ENCODE assay signal across 34 cellular contexts in the genomic region with DNA sequence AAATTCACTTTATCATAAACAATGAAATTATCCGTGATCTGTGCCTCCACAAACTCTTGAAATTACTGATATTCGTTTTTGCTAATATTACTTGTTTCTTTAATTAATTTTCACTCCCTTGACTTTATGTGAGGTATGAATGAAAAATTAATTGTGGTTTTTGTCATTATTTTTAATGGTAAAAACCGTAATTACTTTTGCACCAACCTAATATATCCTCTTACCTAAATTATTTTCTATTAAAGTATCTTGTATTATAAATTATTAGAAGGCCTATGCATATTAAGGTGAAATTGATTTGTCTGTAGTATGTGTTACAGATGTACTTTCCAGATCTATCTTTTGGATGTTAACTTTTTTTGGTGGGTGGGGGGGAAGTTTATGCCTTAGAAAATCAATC.
"Had no signal": no experiment of that assay in that cellular context is flagged by ENCODE, and none has a peak within 500 bp of the region (broad histone marks: within the 10 kb centered on the region; RNA-seq: fewer than 3 reads in every experiment).

No MANE protein-coding gene starts in this region.

- H3K27me3 ChIP-seq: MG63 had no signal

- H3K9me3 ChIP-seq: MG63 had no signal

- H3K4me3 ChIP-seq: MG63 had no signal

- DNase-seq: Karpas-422, Kasumi-1, MG63, MM.1S, MV-4-11, NCI-H1048, NCI-H1092, NCI-H1092 treated with DMSO at 0.1 percent for 48 hours, NCI-H1105, NCI-H1105 treated with DMSO at 0.1 percent for 48 hours, NCI-H1417, NCI-H1417 treated with DMSO at 0.1 percent for 48 hours, NCI-H1436, NCI-H1436 treated with DMSO at 0.1 percent for 48 hours, NCI-H146, NCI-H1694, NCI-H1694 treated with DMSO at 0.1 percent for 48 hours, NCI-H187, NCI-H187 treated with DMSO at 0.1 percent for 48 hours, NCI-H1930, NCI-H2029, NCI-H2029 treated with DMSO at 0.1 percent for 48 hours, NCI-H2081, NCI-H2081 treated with DMSO at 0.1 percent for 48 hours, NCI-H2107, NCI-H2171, NCI-H2171 treated with DMSO at 0.1 percent for 48 hours, NCI-H2227 treated with DMSO at 0.1 percent for 48 hours, NCI-H226, NCI-H345, NCI-H446, NCI-H446 treated with DMSO at 0.1 percent for 48 hours, NCI-H510A, NCI-H510A treated with DMSO at 0.1 percent for 48 hours had no signal

- H3K36me3 ChIP-seq: MG63 had no signal
